18 cellular contexts compared by ENCODE assay signal in genomic region chr5:170249360-170249759, GRCh38. TPM values are rescaled to one million over a fixed set of nuclear protein-coding genes. Genes with fewer than 3 reads are reported as not detected.
"Had no signal": no experiment of that assay in that cellular context is flagged by ENCODE, and none has a peak within 500 bp of the region (broad histone marks: within the 10 kb centered on the region; RNA-seq: fewer than 3 reads in every experiment).

No MANE protein-coding gene starts in this region.

- H3K27me3 Mint-ChIP-seq: activated CD4-positive, alpha-beta T cell treated with anti-CD3 and anti-CD28 coated beads, Interleukin-2, amount 10 ng/mL, durations not matched to agents 24 days and 14 days had no signal

- H3K27ac Mint-ChIP-seq: activated CD4-positive, alpha-beta T cell treated with anti-CD3 and anti-CD28 coated beads, Interleukin-2, amount 10 ng/mL, durations not matched to agents 24 days and 14 days; endodermal cell had no signal

- H3K4me3 ChIP-seq: adrenal gland, cardiac muscle cell, gastrocnemius medialis, heart right ventricle, lower lobe of right lung, pancreas, spleen, thoracic aorta, upper lobe of right lung had no signal

- H3K4me3 Mint-ChIP-seq: activated CD4-positive, alpha-beta T cell treated with anti-CD3 and anti-CD28 coated beads, Interleukin-2, amount 10 ng/mL, durations not matched to agents 24 days and 14 days; endodermal cell had no signal

- H3K36me3 ChIP-seq: cardiac muscle cell, gastrocnemius medialis, pancreas, thoracic aorta had no signal

- H3K4me1 ChIP-seq: lower lobe of right lung, pancreas, upper lobe of right lung had no signal

- H3K27ac ChIP-seq: adrenal gland, cardiac muscle cell, heart right ventricle, lower lobe of right lung, pancreas, thoracic aorta, upper lobe of right lung had no signal

- ATAC-seq: gastrocnemius medialis, heart right ventricle, left cardiac atrium, lower lobe of right lung, pancreas, sciatic nerve, upper lobe of right lung had no signal

- DNase-seq: activated CD4-positive, alpha-beta T cell treated with anti-CD3 and anti-CD28 coated beads, Interleukin-2, amount 10 ng/mL, durations not matched to agents 24 days and 14 days; activated naive CD4-positive, alpha-beta T cell; adrenal gland; endodermal cell; gastrocnemius medialis; heart right ventricle; left cardiac atrium; lower lobe of right lung; pancreas; SK-N-SH; spleen; upper lobe of right lung had no signal

- H3K9me3 ChIP-seq: adrenal gland, gastrocnemius medialis, heart right ventricle, lower lobe of right lung, pancreas, SK-N-SH, spleen, thoracic aorta, upper lobe of right lung had no signal

- H3K27me3 ChIP-seq: adrenal gland, gastrocnemius medialis, pancreas, spleen, upper lobe of right lung had no signal

RNA-seq across cellular contexts. Expression of gene C5orf58, which starts 16.6 kb away (rescaled TPM):
- total RNA-seq: activated CD4-positive, alpha-beta T cell treated with anti-CD3 and anti-CD28 coated beads, Interleukin-2, amount 10 ng/mL, durations not matched to agents 24 days and 14 days; cardiac muscle cell; dermis microvascular lymphatic vessel endothelial cell; epithelial cell of proximal tubule; gastrocnemius medialis; left cardiac atrium; lower lobe of right lung; pancreas; sciatic nerve; spleen; T-helper 1 cell treated with Interleukin-12 subunit alpha and Interleukin-12 subunit beta and Interleukin-4 antibody, amounts not matched to agents 30 ng/mL and 1 ng/mL, for 36 hours; thoracic aorta; upper lobe of right lung had no signal

RNA-seq across cellular contexts. Expression of gene LCP2, which starts 48.2 kb away (rescaled TPM):
- total RNA-seq: cardiac muscle cell, epithelial cell of proximal tubule had no signal
